In genomic region chr6:118810420-118811027, GRCh38 we compare ENCODE assay signal across 8 cellular contexts.
DNase-seq lines count a peak whose midpoint lies in the region; ATAC-seq, FAIRE-seq and TF ChIP-seq lines count a peak whose summit lies in the region.

No MANE protein-coding gene starts in this region.

- CTCF ChIA-PET in OCI-LY7 (lab: Charles Lee; ENCODE audit: unreplicated experiment): interaction anchor here (0.7 kb wide), 1 partner anchor 24 kb away, joined by 4 read pairs; no protein-coding TSS in a partner anchor
- CTCF ChIA-PET in activated naive CD4-positive, alpha-beta T cell treated with anti-CD3 and anti-CD28 coated beads, Interleukin-2, amount 10 ng/mL, durations not matched to agents 7 days and 5 days (lab: Charles Lee): interaction anchor here (0.8 to 0.9 kb wide), 2 partner anchors 10 to 86 kb away, joined by 3 read pairs; no protein-coding TSS in a partner anchor

- TF ChIP-seq POLR2A in sigmoid colon (IDR thresholded peaks at IDR 0.05): no peak

- TF ChIP-seq CTCF in OCI-LY7 (conservative IDR thresholded peaks at IDR 0.05; ENCODE audit: low read length) (no peak), sigmoid colon (IDR thresholded peaks at IDR 0.05) (no peak)

- H3K79me2 ChIP-seq in OCI-LY7 (ENCODE audit: insufficient read depth, low read depth, low read length): no peaks in the 10 kb centered on the region

- H3K36me3 ChIP-seq in OCI-LY7 (ENCODE audit: insufficient read depth, low read length) (peaks cover 8% of the 10 kb centered on the region), sigmoid colon (peaks cover 0 to 19% (median 0%) of the 10 kb centered on the region in 4 donors)

- H3K27ac Mint-ChIP-seq in activated naive CD4-positive, alpha-beta T cell treated with anti-CD3 and anti-CD28 coated beads, Interleukin-2, amount 10 ng/mL, durations not matched to agents 7 days and 5 days: peak overlapping the region; percentile 92

- DNase-seq in OCI-LY7 (ENCODE audit: low spot score) (peak; percentile 50), NCI-H1694 (lab: John Stamatoyannopoulos, UW) (no peak), sigmoid colon (no peak), urothelium cell line (ENCODE audit: low spot score) (no peak)
- peak; percentile 80 for DNase-seq in activated naive CD4-positive, alpha-beta T cell treated with anti-CD3 and anti-CD28 coated beads, Interleukin-2, amount 10 ng/mL, durations not matched to agents 7 days and 5 days
- DNase-seq in stimulated activated CD8-positive, alpha-beta memory T cell treated with anti-CD3 and anti-CD28 coated beads, Interleukin-4, amount 100 ng/mL, for 48 hours: peak; percentile 70

- no peak for FAIRE-seq in urothelium cell line (lab: Jason Lieb, UNC)

- H3K4me1 ChIP-seq in OCI-LY7 (ENCODE audit: insufficient read depth, low read length, poor library complexity, severe bottlenecking): peaks cover 21% of the 10 kb centered on the region
- no peaks in the 10 kb centered on the region for H3K4me1 ChIP-seq in sigmoid colon

- TF ChIP-seq EP300 in sigmoid colon (IDR thresholded peaks at IDR 0.05): no peak

- H3K36me3 Mint-ChIP-seq in activated naive CD4-positive, alpha-beta T cell treated with anti-CD3 and anti-CD28 coated beads, Interleukin-2, amount 10 ng/mL, durations not matched to agents 7 days and 5 days: peaks cover 38% of the 10 kb centered on the region

- H3K9me2 ChIP-seq in OCI-LY7 (ENCODE audit: insufficient read depth, low read length): no peaks in the 10 kb centered on the region

- no peaks in the 10 kb centered on the region for H3K27me3 Mint-ChIP-seq in activated naive CD4-positive, alpha-beta T cell treated with anti-CD3 and anti-CD28 coated beads, Interleukin-2, amount 10 ng/mL, durations not matched to agents 7 days and 5 days

- H3K4me3 Mint-ChIP-seq in activated naive CD4-positive, alpha-beta T cell treated with anti-CD3 and anti-CD28 coated beads, Interleukin-2, amount 10 ng/mL, durations not matched to agents 7 days and 5 days: no peak overlapping the region

- H3K9me3 ChIP-seq in OCI-LY7 (ENCODE audit: low read length): no peaks in the 10 kb centered on the region
- no peaks in the 10 kb centered on the region for H3K9me3 ChIP-seq in sigmoid colon

- H3K4me3 ChIP-seq in OCI-LY7 (ENCODE audit: low read depth, low read length, poor library complexity, severe bottlenecking) (no peak overlapping the region), sigmoid colon (no peak overlapping the region)

- no peaks in the 10 kb centered on the region for H4K20me1 ChIP-seq in OCI-LY7 (ENCODE audit: insufficient read depth, low read length)

- ATAC-seq in GM18502 (IDR thresholded peaks at IDR 0.05; ENCODE audit: poor library complexity, unreplicated experiment) (peak; percentile 92), HG02759 (IDR thresholded peaks at IDR 0.05; ENCODE audit: unreplicated experiment) (peak; percentile 82)

- peaks cover 49% of the 10 kb centered on the region for H3K4me1 Mint-ChIP-seq in activated naive CD4-positive, alpha-beta T cell treated with anti-CD3 and anti-CD28 coated beads, Interleukin-2, amount 10 ng/mL, durations not matched to agents 7 days and 5 days

- no peaks in the 10 kb centered on the region for H3K27me3 ChIP-seq in sigmoid colon

- peak overlapping the region; percentile 32 for H3K4me2 ChIP-seq in OCI-LY7 (ENCODE audit: low read length)

- POLR2A ChIA-PET in OCI-LY7 (lab: Charles Lee): interaction anchor here (0.8 kb wide), 1 partner anchor 26 kb away, joined by 3 read pairs; no protein-coding TSS in a partner anchor

- H3K27ac ChIP-seq in OCI-LY7 (ENCODE audit: low read depth, low read length, poor library complexity, severe bottlenecking) (no peak overlapping the region), sigmoid colon (no peak overlapping the region)

- H2AFZ ChIP-seq in OCI-LY7 (ENCODE audit: low read length): peak overlapping the region; percentile 27

- peaks cover 12% of the 10 kb centered on the region for H3K9me3 Mint-ChIP-seq in activated naive CD4-positive, alpha-beta T cell treated with anti-CD3 and anti-CD28 coated beads, Interleukin-2, amount 10 ng/mL, durations not matched to agents 7 days and 5 days

- 60 to 90% methylated on average over 4 of the region's 4 CpGs for WGBS in sigmoid colon, 2 donors

- BruUV-seq in OCI-LY7 (replicated peaks; lab: Mats Ljungman, UMichigan): no TSS peak

- intact Hi-C loops in OCI-LY7 (cut with micrococcal nuclease; ENCODE audit: unreplicated experiment): no loop called here
- intact Hi-C loops in sigmoid colon (cut with DNase I): no loop called here

Comparison
In these comparisons a context has a peak if more than half of its experiments do, and no peak if none do; other contexts are left out.
1. DNase-seq: peak in OCI-LY7 (single experiment), activated naive CD4-positive, alpha-beta T cell treated with anti-CD3 and anti-CD28 coated beads, Interleukin-2, amount 10 ng/mL, durations not matched to agents 7 days and 5 days (single experiment) and stimulated activated CD8-positive, alpha-beta memory T cell treated with anti-CD3 and anti-CD28 coated beads, Interleukin-4, amount 100 ng/mL, for 48 hours (single experiment); none in NCI-H1694 (single experiment), sigmoid colon (single experiment) and urothelium cell line (single experiment).